Comparison of ENCODE assay signal across 1 cellular context in the genomic region with DNA sequence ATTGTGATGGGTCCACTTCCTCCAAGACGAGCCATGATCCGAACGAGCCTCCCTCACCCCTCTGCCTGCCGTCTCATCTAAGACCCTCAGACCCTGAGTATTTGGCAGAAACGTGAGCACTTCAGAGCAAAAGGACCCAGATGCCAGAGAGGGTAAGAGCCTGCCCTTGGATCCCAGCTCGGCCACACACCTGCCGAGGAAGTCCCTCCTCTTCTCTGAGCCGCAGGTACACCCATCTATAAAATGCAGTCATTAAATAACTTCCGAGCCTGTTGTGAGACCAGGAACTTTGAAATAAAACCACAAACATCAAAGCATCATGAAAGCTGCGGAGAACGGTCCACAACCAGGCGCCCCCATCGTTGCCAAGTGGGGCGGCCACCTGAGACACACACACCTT.
TF ChIP-seq lines count a peak whose summit lies in the region.

No MANE protein-coding gene starts in this region.

TF ChIP-seq in HepG2, 621 proteins besides CTCF, POLR2A, EP300 and RAD21 (continued from another document):
- TF ChIP-seq, protein P1, sequence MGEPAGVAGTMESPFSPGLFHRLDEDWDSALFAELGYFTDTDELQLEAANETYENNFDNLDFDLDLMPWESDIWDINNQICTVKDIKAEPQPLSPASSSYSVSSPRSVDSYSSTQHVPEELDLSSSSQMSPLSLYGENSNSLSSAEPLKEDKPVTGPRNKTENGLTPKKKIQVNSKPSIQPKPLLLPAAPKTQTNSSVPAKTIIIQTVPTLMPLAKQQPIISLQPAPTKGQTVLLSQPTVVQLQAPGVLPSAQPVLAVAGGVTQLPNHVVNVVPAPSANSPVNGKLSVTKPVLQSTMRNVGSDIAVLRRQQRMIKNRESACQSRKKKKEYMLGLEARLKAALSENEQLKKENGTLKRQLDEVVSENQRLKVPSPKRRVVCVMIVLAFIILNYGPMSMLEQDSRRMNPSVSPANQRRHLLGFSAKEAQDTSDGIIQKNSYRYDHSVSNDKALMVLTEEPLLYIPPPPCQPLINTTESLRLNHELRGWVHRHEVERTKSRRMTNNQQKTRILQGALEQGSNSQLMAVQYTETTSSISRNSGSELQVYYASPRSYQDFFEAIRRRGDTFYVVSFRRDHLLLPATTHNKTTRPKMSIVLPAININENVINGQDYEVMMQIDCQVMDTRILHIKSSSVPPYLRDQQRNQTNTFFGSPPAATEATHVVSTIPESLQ (CRISPR knock-in tag; conservative IDR thresholded peaks at IDR 0.05) = no peak
